ENCODE assay signal across 2 cellular contexts in genomic region chr2:78506301-78506700, GRCh38.
TF ChIP-seq lines count a peak whose summit lies in the region.

No MANE protein-coding gene starts in this region.

TF ChIP-seq in HEK293, 187 proteins besides CTCF, POLR2A, EP300 and RAD21:
- TF ChIP-seq HIC1 (tag by site-specific recombination; IDR thresholded peaks at IDR 0.05) (no peak), ZNF146 (tag by site-specific recombination; IDR thresholded peaks at IDR 0.05) (peak; percentile 58), ZNF768 (tag by site-specific recombination; IDR thresholded peaks at IDR 0.05) (no peak)

TF ChIP-seq in WTC11, 78 proteins besides CTCF, POLR2A, EP300 and RAD21 (continued from another document):
- TF ChIP-seq ZNF512 (CRISPR knock-in tag; IDR thresholded peaks at IDR 0.05; ENCODE audit: borderline replicate concordance): no peak
- TF ChIP-seq GTF2I (CRISPR knock-in tag; conservative IDR thresholded peaks at IDR 0.05): 0 out of 2 replicates have a peak, but pooled peaks have one; percentile 11
- TF ChIP-seq PRRX2 (CRISPR knock-in tag; IDR thresholded peaks at IDR 0.05): no peak
- no peak for TF ChIP-seq USF1 (CRISPR knock-in tag; IDR thresholded peaks at IDR 0.05)
